1 cellular context compared by ENCODE assay signal in genomic region chr1:53326088-53326597, GRCh38.
TF ChIP-seq lines count a peak whose summit lies in the region.

No MANE protein-coding gene starts in this region.

TF ChIP-seq in K562, 482 proteins besides CTCF, POLR2A, EP300 and RAD21 (continued from another document and continues in another):
- TF ChIP-seq BACH1 (tag; IDR thresholded peaks at IDR 0.05) (peak; percentile 68; the same call in 1 of the 2 replicates), NFE2 (IDR thresholded peaks at IDR 0.05; ENCODE audit: low read depth) (peak; percentile 100), GABPA (tag; conservative IDR thresholded peaks at IDR 0.05; ENCODE audit: low read depth) (peak; percentile 63; the same call in 1 of the 2 replicates), ZNF592 (IDR thresholded peaks at IDR 0.05) (0 out of 2 replicates have a peak, but pooled peaks have one; percentile 96), ZNF766 (CRISPR knock-in tag; conservative IDR thresholded peaks at IDR 0.05) (0 out of 2 replicates have a peak, but pooled peaks have one; percentile 17), ZNF239 (CRISPR knock-in tag; IDR thresholded peaks at IDR 0.05) (no peak), ATF7 (IDR thresholded peaks at IDR 0.05) (peak; percentile 40), ZNF639 (CRISPR knock-in tag; conservative IDR thresholded peaks at IDR 0.05 in 1 of 2, IDR thresholded peaks at IDR 0.05 in 1 of 2) (peak in 1 of 2 experiments; percentile 71; a peak in 1 of 4 replicates), MTA2 (IDR thresholded peaks at IDR 0.05; ENCODE audit: low read depth) (no peak), ZNF146 (CRISPR knock-in tag; IDR thresholded peaks at IDR 0.05; ENCODE audit: unreplicated experiment) (no peak), ZNF408 (CRISPR knock-in tag; IDR thresholded peaks at IDR 0.05; ENCODE audit: low read depth) (no peak), SP1 (CRISPR knock-in tag; IDR thresholded peaks at IDR 0.05) (0 out of 2 replicates have a peak, but pooled peaks have one; percentile 58), E2F5 (CRISPR knock-in tag; IDR thresholded peaks at IDR 0.05) (no peak), BCL6 (CRISPR knock-in tag; IDR thresholded peaks at IDR 0.05) (no peak), WHSC1 (IDR thresholded peaks at IDR 0.05; ENCODE audit: low read length) (no peak), SAFB (IDR thresholded peaks at IDR 0.05; ENCODE audit: borderline replicate concordance, low read depth, low read length) (peak; percentile 97), RFX5 (IDR thresholded peaks at IDR 0.05; ENCODE audit: low read depth, low read length) (0 out of 2 replicates have a peak, but pooled peaks have one; percentile 21), SUPT5H (IDR thresholded peaks at IDR 0.05) (peak; percentile 95), ZNF584 (CRISPR knock-in tag; IDR thresholded peaks at IDR 0.05; ENCODE audit: low read depth) (no peak), THRAP3 (IDR thresholded peaks at IDR 0.05; ENCODE audit: borderline replicate concordance) (no peak), ZBTB33 (CRISPR knock-in tag; IDR thresholded peaks at IDR 0.05) (0 out of 2 replicates have a peak, but pooled peaks have one; percentile 37), ZBTB1 (CRISPR knock-in tag; IDR thresholded peaks at IDR 0.05; ENCODE audit: borderline replicate concordance, low read depth) (no peak), ZNF436 (CRISPR knock-in tag; IDR thresholded peaks at IDR 0.05) (no peak), SRF (CRISPR knock-in tag; IDR thresholded peaks at IDR 0.05) (peak in 1 of 2 experiments; percentile 94; a peak in 2 of 4 replicates), SMARCE1 (IDR thresholded peaks at IDR 0.05) (peak; percentile 76; the same call in 1 of the 2 replicates), CCNT2 (IDR thresholded peaks at IDR 0.05; ENCODE audit: borderline replicate concordance, extremely low read depth, insufficient read length, low read depth, low read length) (peak; percentile 46), SMAD1 (IDR thresholded peaks at IDR 0.05; ENCODE audit: low read depth, low read length, partially characterized antibody) (peak; percentile 23), HMBOX1 (IDR thresholded peaks at IDR 0.05) (peak; percentile 69; the same call in 1 of the 2 replicates), HDAC2 (IDR thresholded peaks at IDR 0.05) (peak; percentile 81; the same call in 1 of the 2 replicates), CBX8 (IDR thresholded peaks at IDR 0.05; ENCODE audit: borderline replicate concordance, extremely low read depth, low read depth, low read length, poor library complexity, severe bottlenecking) (no peak), GTF2A2 (tag; IDR thresholded peaks at IDR 0.05) (no peak), POLR2H (tag; IDR thresholded peaks at IDR 0.05; ENCODE audit: low read depth) (peak; percentile 29; the same call in 1 of the 2 replicates), ZNF79 (CRISPR knock-in tag; IDR thresholded peaks at IDR 0.05; ENCODE audit: low read depth) (no peak), ZC3H4 (CRISPR knock-in tag; IDR thresholded peaks at IDR 0.05; ENCODE audit: borderline replicate concordance) (no peak), SP2 (IDR thresholded peaks at IDR 0.05; ENCODE audit: extremely low read depth, low read depth, low read length, poor library complexity, severe bottlenecking) (peak; percentile 36), ZNF644 (tag; IDR thresholded peaks at IDR 0.05; ENCODE audit: low read depth) (no peak), TBP (optimal IDR thresholded peaks at IDR 0.05; ENCODE audit: low read depth, low read length) (peak; percentile 96), PBX2 (CRISPR knock-in tag; IDR thresholded peaks at IDR 0.05; ENCODE audit: low read depth) (no peak), PBX2 (tag; conservative IDR thresholded peaks at IDR 0.05; ENCODE audit: low read depth) (no peak), HDAC1 (IDR thresholded peaks at IDR 0.05) (peak in 1 of 2 experiments; percentile 97; a peak in 1 of 4 replicates), E4F1 (CRISPR knock-in tag; IDR thresholded peaks at IDR 0.05; ENCODE audit: borderline replicate concordance) (no peak), FOXP4 (CRISPR knock-in tag; IDR thresholded peaks at IDR 0.05; ENCODE audit: borderline replicate concordance) (no peak), SREBF1 (IDR thresholded peaks at IDR 0.05; ENCODE audit: borderline replicate concordance, low read depth, low read length) (peak; percentile 84; the same call in 1 of the 2 replicates), ZKSCAN3 (CRISPR knock-in tag; IDR thresholded peaks at IDR 0.05) (no peak), SMARCB1 (IDR thresholded peaks at IDR 0.05; ENCODE audit: insufficient read length, low read depth) (peak; percentile 80), ZKSCAN1 (IDR thresholded peaks at IDR 0.05; ENCODE audit: low read depth, low read length) (peak; percentile 62), CAMTA2 (CRISPR knock-in tag; conservative IDR thresholded peaks at IDR 0.05) (no peak), ZNF280B (CRISPR knock-in tag; IDR thresholded peaks at IDR 0.05) (no peak)
